ENCODE assay signal across 20 cellular contexts in genomic region chr17:62307196-62307595, GRCh38.
"Had no signal": no experiment of that assay in that cellular context is flagged by ENCODE, and none has a peak within 500 bp of the region (broad histone marks: within the 10 kb centered on the region; RNA-seq: fewer than 3 reads in every experiment).

No MANE protein-coding gene starts in this region.

- H3K27me3 ChIP-seq: ascending aorta, gastroesophageal sphincter, upper lobe of left lung had no signal

- H3K27ac Mint-ChIP-seq: activated CD4-positive, alpha-beta T cell treated with anti-CD3 and anti-CD28 coated beads, Interleukin-2, amount 10 ng/mL, durations not matched to agents 7 days and 5 days; activated CD8-positive, alpha-beta T cell treated with anti-CD3 and anti-CD28 coated beads for 36 hours; activated naive CD4-positive, alpha-beta T cell treated with anti-CD3 and anti-CD28 coated beads, Interleukin-2, amount 50 U/mL, for 72 hours; endodermal cell; naive thymus-derived CD8-positive, alpha-beta T cell had no signal

- ATAC-seq: activated CD8-positive, alpha-beta T cell treated with anti-CD3 and anti-CD28 coated beads for 36 hours; activated naive CD4-positive, alpha-beta T cell treated with anti-CD3 and anti-CD28 coated beads, Interleukin-2, amount 50 U/mL, for 72 hours; gastroesophageal sphincter; heart left ventricle; left lobe of liver; naive thymus-derived CD8-positive, alpha-beta T cell had no signal

- DNase-seq: activated CD4-positive, alpha-beta T cell treated with anti-CD3 and anti-CD28 coated beads, Interleukin-2, amount 10 ng/mL, durations not matched to agents 7 days and 5 days; activated CD4-positive, CD25-positive, alpha-beta regulatory T cell treated with anti-CD3 and anti-CD28 coated beads, Interleukin-2, amount 50 U/mL, for 72 hours; activated CD8-positive, alpha-beta T cell treated with anti-CD3 and anti-CD28 coated beads for 36 hours; adrenal gland; central memory CD4-positive, alpha-beta T cell; endodermal cell; heart left ventricle; naive thymus-derived CD8-positive, alpha-beta T cell; spleen; stimulated activated CD4-positive, alpha-beta T cell treated with anti-CD3 and anti-CD28 coated beads, Interleukin-4, amount 100 ng/mL, for 1 hour; stimulated activated naive CD4-positive, alpha-beta T cell treated with Interleukin-2 at 50 U/mL for 16 hours; upper lobe of left lung had no signal

- H3K4me3 Mint-ChIP-seq: activated CD4-positive, alpha-beta T cell treated with anti-CD3 and anti-CD28 coated beads, Interleukin-2, amount 10 ng/mL, durations not matched to agents 7 days and 5 days; activated CD8-positive, alpha-beta T cell treated with anti-CD3 and anti-CD28 coated beads for 36 hours; endodermal cell; naive thymus-derived CD8-positive, alpha-beta T cell had no signal

- FAIRE-seq: keratinocyte had no signal

- H3K4me1 ChIP-seq: adrenal gland, ascending aorta, gastroesophageal sphincter, heart left ventricle, spleen, upper lobe of left lung had no signal

- H3K36me3 Mint-ChIP-seq: activated naive CD4-positive, alpha-beta T cell treated with anti-CD3 and anti-CD28 coated beads, Interleukin-2, amount 50 U/mL, for 72 hours had no signal

- H3K9me3 Mint-ChIP-seq: activated CD4-positive, alpha-beta T cell treated with anti-CD3 and anti-CD28 coated beads, Interleukin-2, amount 10 ng/mL, durations not matched to agents 7 days and 5 days; activated CD8-positive, alpha-beta T cell treated with anti-CD3 and anti-CD28 coated beads for 36 hours; endodermal cell had no signal

- H3K9me3 ChIP-seq: adrenal gland, ascending aorta, gastroesophageal sphincter, thoracic aorta, upper lobe of left lung had no signal

- H3K27ac ChIP-seq: adrenal gland, ascending aorta, epithelial cell of prostate, gastroesophageal sphincter, heart left ventricle, spleen, thoracic aorta, upper lobe of left lung had no signal

- H3K4me3 ChIP-seq: adrenal gland, ascending aorta, gastroesophageal sphincter, heart left ventricle, lung, spleen, thoracic aorta, upper lobe of left lung had no signal

- H3K4me1 Mint-ChIP-seq: activated CD4-positive, alpha-beta T cell treated with anti-CD3 and anti-CD28 coated beads, Interleukin-2, amount 10 ng/mL, durations not matched to agents 7 days and 5 days; naive thymus-derived CD8-positive, alpha-beta T cell had no signal

- H3K36me3 ChIP-seq: adrenal gland, ascending aorta, gastroesophageal sphincter, heart left ventricle, spleen, thoracic aorta, upper lobe of left lung had no signal
